Comparison of ENCODE assay signal across 8 cellular contexts in the genomic region with DNA sequence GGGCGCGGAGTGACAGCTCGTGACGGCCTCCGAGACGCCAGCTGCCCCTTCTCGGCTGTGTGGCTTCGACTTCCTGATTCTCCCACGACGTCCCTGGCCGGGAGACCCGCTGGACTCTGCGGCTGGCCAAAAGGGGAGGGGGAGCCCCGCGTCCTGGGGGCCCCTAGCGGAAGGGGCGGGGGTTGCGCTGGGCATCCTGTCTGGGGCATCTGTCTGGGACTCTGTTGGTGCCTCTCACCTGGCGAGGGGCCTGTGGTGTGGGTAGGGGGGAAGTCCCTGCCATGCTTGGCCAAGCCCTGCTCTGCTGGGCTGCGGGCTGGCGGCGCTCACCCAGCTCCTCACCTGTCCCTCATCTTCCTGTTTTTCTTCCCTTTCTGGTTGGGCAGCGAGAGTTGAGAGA.
A peak's percentile ranks its signal among the peaks of the same experiment; 100 is the strongest.
DNase-seq lines count a peak whose midpoint lies in the region; ATAC-seq and TF ChIP-seq lines count a peak whose summit lies in the region.
"Not testable (repeated sequence)": the region's sequence is repeated elsewhere in the genome, so short reads cannot be mapped to it uniquely, and the experiment has no call there.

No MANE protein-coding gene starts in this region.

- not testable (repeated sequence) for H3K4me3 ChIP-seq in CD8-positive, alpha-beta memory T cell (ENCODE audit: low read length)
- H3K4me3 ChIP-seq in MM.1S (ENCODE audit: low read length) (peak overlapping the region; percentile 77), ascending aorta (peak overlapping the region; percentile 62 to 82), esophagus squamous epithelium (peak overlapping the region; percentile 35 to 80 (median 60)), right lobe of liver (peak overlapping the region in 2 of 3 donors; percentile 48 to 50), suprapubic skin (peak overlapping the region; percentile 51)

- not testable (repeated sequence) for TF ChIP-seq EP300 in suprapubic skin (IDR thresholded peaks at IDR 0.05)

- H3K4me3 Mint-ChIP-seq in CD8-positive, alpha-beta memory T cell: peak overlapping the region; percentile 70 to 92 (median 80)
- H3K4me3 Mint-ChIP-seq in activated CD4-positive, alpha-beta memory T cell treated with anti-CD3 and anti-CD28 coated beads for 36 hours: peak overlapping the region; percentile 65
- peak overlapping the region; percentile 64 for H3K4me3 Mint-ChIP-seq in progenitor cell of endocrine pancreas (ENCODE audit: low read depth)

- H4K20me1 ChIP-seq in MM.1S (ENCODE audit: insufficient read depth, low read length): not testable (repeated sequence)

- peak overlapping the region in 4 of 8 donors; percentile 50 to 88 (median 65) for H3K27ac Mint-ChIP-seq in CD8-positive, alpha-beta memory T cell
- H3K27ac Mint-ChIP-seq in activated CD4-positive, alpha-beta memory T cell treated with anti-CD3 and anti-CD28 coated beads for 36 hours; progenitor cell of endocrine pancreas: not testable (repeated sequence)

- CTCF ChIA-PET in CD8-positive, alpha-beta memory T cell (lab: Charles Lee): interaction anchor here (0.6 to 1.0 kb wide), 5 partner anchors 38 to 430 kb away, joined by 3 to 4 read pairs (median 3); no protein-coding TSS in a partner anchor
- CTCF ChIA-PET in activated CD4-positive, alpha-beta memory T cell treated with anti-CD3 and anti-CD28 coated beads for 36 hours (lab: Charles Lee): interaction anchor here (0.6 to 0.9 kb wide), 4 partner anchors 68 to 185 kb away, joined by 3 to 5 read pairs (median 3); no protein-coding TSS in a partner anchor

- peaks cover 17 to 24% of the 10 kb centered on the region in 2 donors for H3K27me3 Mint-ChIP-seq in CD8-positive, alpha-beta memory T cell
- peaks cover 16% of the 10 kb centered on the region for H3K27me3 Mint-ChIP-seq in activated CD4-positive, alpha-beta memory T cell treated with anti-CD3 and anti-CD28 coated beads for 36 hours
- peaks cover 50% of the 10 kb centered on the region for H3K27me3 Mint-ChIP-seq in progenitor cell of endocrine pancreas

- peak overlapping the region; percentile 77 for H3K4me2 ChIP-seq in MM.1S (ENCODE audit: low read depth, low read length)

- intact Hi-C loops in activated CD4-positive, alpha-beta memory T cell treated with anti-CD3 and anti-CD28 coated beads for 36 hours (cut with micrococcal nuclease): loop anchor here (1.0 to 5.0 kb wide), 2 partner anchors 95 to 149 kb away; no protein-coding TSS in a partner anchor
- intact Hi-C loops in ascending aorta (cut with DNase I): loop anchor here (5.0 kb wide), 1 partner anchor 170 kb away; no protein-coding TSS in a partner anchor
- intact Hi-C loops in esophagus squamous epithelium (cut with DNase I); right lobe of liver (cut with DNase I): not testable (repeated sequence)

- not testable (repeated sequence) for H3F3A ChIP-seq in MM.1S (ENCODE audit: insufficient read depth, low read length)

- DNase-seq in CD8-positive, alpha-beta memory T cell: peak in 1 of 5 donors; percentile 8
- DNase-seq in MM.1S: peak; percentile 65
- DNase-seq in activated CD4-positive, alpha-beta memory T cell treated with anti-CD3 and anti-CD28 coated beads for 36 hours; ascending aorta (ENCODE audit: low spot score in 2 of 2); esophagus squamous epithelium (lab: John Stamatoyannopoulos, UW); right lobe of liver; progenitor cell of endocrine pancreas (ENCODE audit: low spot score, unreplicated experiment); suprapubic skin (ENCODE audit: low spot score in 2 of 2): not testable (repeated sequence)

- peaks cover 0 to 23% (median 8%) of the 10 kb centered on the region in 3 donors for H3K4me1 Mint-ChIP-seq in CD8-positive, alpha-beta memory T cell
- not testable (repeated sequence) for H3K4me1 Mint-ChIP-seq in activated CD4-positive, alpha-beta memory T cell treated with anti-CD3 and anti-CD28 coated beads for 36 hours (ENCODE audit: low read depth); progenitor cell of endocrine pancreas (ENCODE audit: low read depth)

- POLR2A ChIA-PET in CD8-positive, alpha-beta memory T cell (lab: Charles Lee); activated CD4-positive, alpha-beta memory T cell treated with anti-CD3 and anti-CD28 coated beads for 36 hours (lab: Charles Lee): not testable (repeated sequence)

- not testable (repeated sequence) for ATAC-seq in right lobe of liver

- not testable (repeated sequence) for TF ChIP-seq POLR2A in esophagus squamous epithelium (IDR thresholded peaks at IDR 0.05); right lobe of liver (IDR thresholded peaks at IDR 0.05); suprapubic skin (IDR thresholded peaks at IDR 0.05)

- H3K27ac ChIP-seq in CD8-positive, alpha-beta memory T cell (ENCODE audit: low read depth, low read length); ascending aorta; right lobe of liver; suprapubic skin: not testable (repeated sequence)
- H3K27ac ChIP-seq in MM.1S (ENCODE audit: low read length) (peak overlapping the region; percentile 71; the same call in 1 of the 2 replicates), esophagus squamous epithelium (peak overlapping the region in 1 of 4 donors; percentile 38)

- not testable (repeated sequence) for H3K9me3 ChIP-seq in CD8-positive, alpha-beta memory T cell (ENCODE audit: low read length); MM.1S (replicated peaks; ENCODE audit: insufficient read depth, low read length); ascending aorta; esophagus squamous epithelium; right lobe of liver; suprapubic skin

- H3K9ac ChIP-seq in MM.1S (ENCODE audit: low read length): peak overlapping the region; percentile 89

- peak overlapping the region; percentile 74; the same call in 1 of the 2 replicates for H2AFZ ChIP-seq in MM.1S (ENCODE audit: low read length)

- peaks cover 30% of the 10 kb centered on the region for H3K79me2 ChIP-seq in MM.1S (ENCODE audit: low read length)

- TF ChIP-seq CTCF in MM.1S (IDR thresholded peaks at IDR 0.05; ENCODE audit: low read length) (peak; percentile 7; the same call in 1 of the 2 replicates), esophagus squamous epithelium (IDR thresholded peaks at IDR 0.05) (peak in 1 of 6 experiments; percentile 24)
- not testable (repeated sequence) for TF ChIP-seq CTCF in ascending aorta (IDR thresholded peaks at IDR 0.05); right lobe of liver (IDR thresholded peaks at IDR 0.05); progenitor cell of endocrine pancreas (IDR thresholded peaks at IDR 0.05; ENCODE audit: unreplicated experiment); suprapubic skin (IDR thresholded peaks at IDR 0.05)

- H3K9me2 ChIP-seq in MM.1S (replicated peaks; ENCODE audit: insufficient read depth, low read length): not testable (repeated sequence)

- not testable (repeated sequence) for H3K4me1 ChIP-seq in CD8-positive, alpha-beta memory T cell (ENCODE audit: insufficient read depth, low read length); MM.1S (ENCODE audit: low read length); ascending aorta; esophagus squamous epithelium; right lobe of liver; suprapubic skin

- H3K9me3 Mint-ChIP-seq in CD8-positive, alpha-beta memory T cell; activated CD4-positive, alpha-beta memory T cell treated with anti-CD3 and anti-CD28 coated beads for 36 hours; progenitor cell of endocrine pancreas (ENCODE audit: low read depth): not testable (repeated sequence)

- H3K36me3 Mint-ChIP-seq in CD8-positive, alpha-beta memory T cell; activated CD4-positive, alpha-beta memory T cell treated with anti-CD3 and anti-CD28 coated beads for 36 hours; progenitor cell of endocrine pancreas (ENCODE audit: insufficient read depth): not testable (repeated sequence)

- H3K27me3 ChIP-seq in CD8-positive, alpha-beta memory T cell (ENCODE audit: insufficient read depth, low read length, poor library complexity, severe bottlenecking); MM.1S (replicated peaks; ENCODE audit: insufficient read depth, low read length); ascending aorta; right lobe of liver: not testable (repeated sequence)
- H3K27me3 ChIP-seq in esophagus squamous epithelium (peaks cover 0 to 40% (median 0%) of the 10 kb centered on the region in 4 donors), suprapubic skin (peaks cover 15% of the 10 kb centered on the region)

- WGBS in esophagus squamous epithelium, 2 donors: no CpG with 5 or more reads among the region's 23 CpGs
- WGBS in right lobe of liver (ENCODE audit: insufficient coverage, low coverage, low lambda C conversion rate, missing lambda C conversion rate): 6% methylated on average over 3 of the region's 23 CpGs
- 29% methylated on average over 4 of the region's 23 CpGs for WGBS in suprapubic skin

- not testable (repeated sequence) for H3K36me3 ChIP-seq in CD8-positive, alpha-beta memory T cell (ENCODE audit: insufficient read depth, low read length); MM.1S (replicated peaks; ENCODE audit: insufficient read depth, low read length); ascending aorta; esophagus squamous epithelium; right lobe of liver; suprapubic skin
